37 cellular contexts compared by ENCODE assay signal in the genomic region with DNA sequence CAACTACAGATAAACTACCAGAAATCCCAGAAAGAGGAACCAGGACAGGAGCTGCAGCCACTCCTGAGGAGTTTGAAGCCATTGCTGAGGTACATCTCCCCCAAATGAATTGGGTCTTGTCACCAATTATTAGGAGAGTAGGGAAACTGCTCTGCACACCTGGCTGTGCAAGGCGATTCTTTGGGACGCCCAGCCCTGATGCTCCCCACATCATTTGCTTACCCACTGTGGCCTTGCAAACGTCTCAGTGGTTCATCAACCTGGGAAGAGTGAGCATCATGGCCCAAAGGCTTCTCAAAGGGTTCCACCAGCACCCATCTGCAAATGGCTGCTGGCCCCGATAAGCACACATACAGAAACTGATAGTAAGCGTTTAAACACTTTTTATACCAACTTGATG. TPM values are rescaled to one million over a fixed set of nuclear protein-coding genes. Genes with fewer than 3 reads are reported as not detected.
"Had no signal": no experiment of that assay in that cellular context is flagged by ENCODE, and none has a peak within 500 bp of the region (broad histone marks: within the 10 kb centered on the region; RNA-seq: fewer than 3 reads in every experiment).

No MANE protein-coding gene starts in this region.

- H3K27me3 ChIP-seq: brain microvascular endothelial cell, gastroesophageal sphincter had no signal

- H3K27ac Mint-ChIP-seq: activated B cell treated with CpG ODN at 0.5 μM for 24 hours; activated CD8-positive, alpha-beta T cell treated with anti-CD3 and anti-CD28 coated beads for 36 hours; activated naive CD8-positive, alpha-beta T cell; activated T-helper 17 cell treated with anti-CD3 and anti-CD28 coated beads, Interleukin-2, amount 50 U/mL, for 72 hours; effector memory CD8-positive, alpha-beta T cell; T-helper 17 cell; T-helper 2 cell treated with Interferon-gamma antibody and Interleukin-4, amounts not matched to agents 5 μg/mL and 100 μg/mL, for 36 hours had no signal

- H3K4me3 ChIP-seq: esophagus squamous epithelium, gastroesophageal sphincter, heart right ventricle had no signal

- H3K9me3 ChIP-seq: esophagus squamous epithelium, gastroesophageal sphincter, heart right ventricle had no signal

- H3K36me3 Mint-ChIP-seq: activated naive CD8-positive, alpha-beta T cell had no signal

- H3K4me1 ChIP-seq: esophagus squamous epithelium, gastroesophageal sphincter, heart right ventricle had no signal

- H3K4me3 Mint-ChIP-seq: activated B cell treated with CpG ODN at 0.5 μM for 24 hours; activated CD8-positive, alpha-beta T cell treated with anti-CD3 and anti-CD28 coated beads for 36 hours; activated naive CD8-positive, alpha-beta T cell; activated T-cell treated with anti-CD3 and anti-CD28 coated beads, Interleukin-2, amount 50 U/mL, for 4 hours; activated T-helper 17 cell treated with anti-CD3 and anti-CD28 coated beads, Interleukin-2, amount 50 U/mL, for 72 hours; central memory CD8-positive, alpha-beta T cell; effector memory CD8-positive, alpha-beta T cell; T-helper 17 cell; T-helper 2 cell treated with Interferon-gamma antibody and Interleukin-4, amounts not matched to agents 5 μg/mL and 100 μg/mL, for 36 hours had no signal

- H3K9me3 Mint-ChIP-seq: activated B cell treated with CpG ODN at 0.5 μM for 24 hours; activated CD8-positive, alpha-beta T cell treated with anti-CD3 and anti-CD28 coated beads for 36 hours; activated T-cell treated with anti-CD3 and anti-CD28 coated beads, Interleukin-2, amount 50 U/mL, for 4 hours; activated T-helper 17 cell treated with anti-CD3 and anti-CD28 coated beads, Interleukin-2, amount 50 U/mL, for 72 hours; central memory CD8-positive, alpha-beta T cell; effector memory CD8-positive, alpha-beta T cell; T-helper 2 cell treated with Interferon-gamma antibody and Interleukin-4, amounts not matched to agents 5 μg/mL and 100 μg/mL, for 36 hours had no signal

- H3K27ac ChIP-seq: brain microvascular endothelial cell, esophagus squamous epithelium, gastroesophageal sphincter, heart right ventricle, WERI-Rb-1 had no signal

- H3K4me1 Mint-ChIP-seq: activated B cell treated with CpG ODN at 0.5 μM for 24 hours; activated T-helper 17 cell treated with anti-CD3 and anti-CD28 coated beads, Interleukin-2, amount 50 U/mL, for 72 hours; central memory CD8-positive, alpha-beta T cell; T-helper 17 cell had no signal

- H3K36me3 ChIP-seq: brain microvascular endothelial cell, esophagus squamous epithelium, gastroesophageal sphincter, heart right ventricle, WERI-Rb-1 had no signal

- DNase-seq: activated B cell treated with CpG ODN at 0.5 μM for 24 hours; activated CD4-positive, alpha-beta T cell treated with anti-CD3 and anti-CD28 coated beads for 48 hours; activated CD4-positive, alpha-beta T cell treated with anti-CD3 and anti-CD28 coated beads, Interleukin-2, amount 50 U/mL, for 1 hour; activated CD4-positive, alpha-beta T cell treated with anti-CD3 and anti-CD28 coated beads, Interleukin-2, amount 50 U/mL, for 48 hours; activated CD8-positive, alpha-beta memory T cell treated with anti-CD3 and anti-CD28 coated beads for 24 hours; activated CD8-positive, alpha-beta T cell treated with anti-CD3 and anti-CD28 coated beads for 36 hours; activated effector memory CD4-positive, alpha-beta T cell treated with Interleukin-2 at 50 U/mL for 16 hours; activated gamma-delta T cell treated with Interleukin-2 at 50 U/mL for 16 hours; activated naive CD4-positive, alpha-beta T cell treated with anti-CD3 and anti-CD28 coated beads, Interleukin-2, amount 50 U/mL, for 16 hours; activated naive CD4-positive, alpha-beta T cell treated with Interleukin-2 at 50 U/mL for 16 hours; activated T-cell treated with anti-CD3 and anti-CD28 coated beads, Interleukin-2, amount 50 U/mL, for 4 hours; amniotic stem cell; anterior cingulate cortex; brain microvascular endothelial cell; cortex of kidney; dermis blood vessel endothelial cell; effector CD4-positive, alpha-beta T cell; effector memory CD8-positive, alpha-beta T cell; erythroblast; esophagus squamous epithelium; foreskin melanocyte; heart right ventricle; T-helper 17 cell; T1000; WERI-Rb-1 had no signal

RNA-seq across cellular contexts. Expression of a gene that starts 21.8 kb away (rescaled TPM):
- total RNA-seq: activated B cell treated with CpG ODN at 0.5 μM for 24 hours; activated CD8-positive, alpha-beta T cell treated with anti-CD3 and anti-CD28 coated beads for 36 hours; activated T-cell treated with anti-CD3 and anti-CD28 coated beads, Interleukin-2, amount 50 U/mL, for 4 hours; activated T-helper 17 cell treated with anti-CD3 and anti-CD28 coated beads, Interleukin-2, amount 50 U/mL, for 72 hours; astrocyte; bronchial epithelial cell; cardiac septum; chondrocyte; esophagus squamous epithelium; fibroblast of lung; fibroblast of villous mesenchyme; glomerular endothelial cell; T-helper 17 cell had no signal

RNA-seq across cellular contexts. Expression of a gene that starts 23.6 kb away (rescaled TPM):
- total RNA-seq: activated B cell treated with CpG ODN at 0.5 μM for 24 hours; activated CD8-positive, alpha-beta T cell treated with anti-CD3 and anti-CD28 coated beads for 36 hours; activated T-cell treated with anti-CD3 and anti-CD28 coated beads, Interleukin-2, amount 50 U/mL, for 4 hours; activated T-helper 17 cell treated with anti-CD3 and anti-CD28 coated beads, Interleukin-2, amount 50 U/mL, for 72 hours; astrocyte; bronchial epithelial cell; cardiac septum; chondrocyte; dermis blood vessel endothelial cell; esophagus squamous epithelium; fibroblast of lung; gastroesophageal sphincter; glomerular endothelial cell; heart right ventricle; T-helper 17 cell had no signal
